1 cellular context compared by ENCODE assay signal in the genomic region with DNA sequence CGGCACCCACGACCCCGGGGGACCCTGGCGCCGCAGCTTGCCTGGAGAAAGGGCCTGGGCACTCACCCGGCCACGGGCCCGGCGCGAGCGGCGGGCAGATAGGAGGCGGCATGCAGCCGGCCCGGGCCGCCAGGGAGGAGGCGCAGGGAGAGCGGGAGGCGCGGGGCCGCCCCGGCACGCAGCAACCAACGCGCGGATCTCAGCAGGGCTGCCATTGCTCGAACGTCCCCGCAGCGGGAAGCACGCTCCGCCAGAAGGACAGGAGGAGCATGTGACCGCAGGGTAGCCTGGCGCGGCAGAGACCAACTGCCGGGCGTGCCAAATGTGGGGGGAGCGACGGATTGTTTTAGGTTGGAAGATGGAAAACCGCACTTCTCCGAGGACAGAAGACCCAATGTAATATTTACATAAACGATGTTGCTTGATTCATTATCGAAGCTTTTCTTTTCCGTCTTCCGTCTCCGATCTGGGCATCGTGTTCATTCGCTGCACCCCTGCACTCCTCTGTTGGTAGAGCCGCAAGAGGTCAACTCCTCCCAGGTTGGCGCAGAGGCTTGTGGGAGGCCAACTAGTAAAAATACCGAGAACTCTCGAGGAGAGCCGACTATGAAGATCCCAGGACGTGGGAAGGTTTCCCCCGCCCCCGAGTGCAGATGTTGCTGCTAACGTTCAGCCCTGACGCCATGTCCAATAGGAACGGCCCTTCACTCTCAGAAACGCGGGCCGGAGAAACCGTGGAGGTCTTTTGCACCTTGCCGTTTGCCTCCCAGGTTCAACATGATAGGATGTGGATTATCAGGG.
TF ChIP-seq lines count a peak whose summit lies in the region.

A gene (minus strand): TSS at position 257 of the 801 bp plus-strand sequence. CDS start 42 bp downstream, at position 215.

TF ChIP-seq in HepG2, 621 proteins besides CTCF, POLR2A, EP300 and RAD21 (continued from another document and continues in another):
- TF ChIP-seq, protein P1, sequence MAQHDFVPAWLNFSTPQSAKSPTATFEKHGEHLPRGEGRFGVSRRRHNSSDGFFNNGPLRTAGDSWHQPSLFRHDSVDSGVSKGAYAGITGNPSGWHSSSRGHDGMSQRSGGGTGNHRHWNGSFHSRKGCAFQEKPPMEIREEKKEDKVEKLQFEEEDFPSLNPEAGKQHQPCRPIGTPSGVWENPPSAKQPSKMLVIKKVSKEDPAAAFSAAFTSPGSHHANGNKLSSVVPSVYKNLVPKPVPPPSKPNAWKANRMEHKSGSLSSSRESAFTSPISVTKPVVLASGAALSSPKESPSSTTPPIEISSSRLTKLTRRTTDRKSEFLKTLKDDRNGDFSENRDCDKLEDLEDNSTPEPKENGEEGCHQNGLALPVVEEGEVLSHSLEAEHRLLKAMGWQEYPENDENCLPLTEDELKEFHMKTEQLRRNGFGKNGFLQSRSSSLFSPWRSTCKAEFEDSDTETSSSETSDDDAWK (CRISPR knock-in tag; IDR thresholded peaks at IDR 0.05): no peak
- no peak for TF ChIP-seq ZNF569 (CRISPR knock-in tag; IDR thresholded peaks at IDR 0.05; ENCODE audit: borderline replicate concordance)
- TF ChIP-seq, protein P2, sequence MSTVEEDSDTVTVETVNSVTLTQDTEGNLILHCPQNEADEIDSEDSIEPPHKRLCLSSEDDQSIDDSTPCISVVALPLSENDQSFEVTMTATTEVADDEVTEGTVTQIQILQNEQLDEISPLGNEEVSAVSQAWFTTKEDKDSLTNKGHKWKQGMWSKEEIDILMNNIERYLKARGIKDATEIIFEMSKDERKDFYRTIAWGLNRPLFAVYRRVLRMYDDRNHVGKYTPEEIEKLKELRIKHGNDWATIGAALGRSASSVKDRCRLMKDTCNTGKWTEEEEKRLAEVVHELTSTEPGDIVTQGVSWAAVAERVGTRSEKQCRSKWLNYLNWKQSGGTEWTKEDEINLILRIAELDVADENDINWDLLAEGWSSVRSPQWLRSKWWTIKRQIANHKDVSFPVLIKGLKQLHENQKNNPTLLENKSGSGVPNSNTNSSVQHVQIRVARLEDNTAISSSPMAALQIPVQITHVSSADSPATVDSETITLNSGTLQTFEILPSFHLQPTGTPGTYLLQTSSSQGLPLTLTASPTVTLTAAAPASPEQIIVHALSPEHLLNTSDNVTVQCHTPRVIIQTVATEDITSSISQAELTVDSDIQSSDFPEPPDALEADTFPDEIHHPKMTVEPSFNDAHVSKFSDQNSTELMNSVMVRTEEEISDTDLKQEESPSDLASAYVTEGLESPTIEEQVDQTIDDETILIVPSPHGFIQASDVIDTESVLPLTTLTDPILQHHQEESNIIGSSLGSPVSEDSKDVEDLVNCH (CRISPR knock-in tag; IDR thresholded peaks at IDR 0.05): no peak
- TF ChIP-seq, protein P3, sequence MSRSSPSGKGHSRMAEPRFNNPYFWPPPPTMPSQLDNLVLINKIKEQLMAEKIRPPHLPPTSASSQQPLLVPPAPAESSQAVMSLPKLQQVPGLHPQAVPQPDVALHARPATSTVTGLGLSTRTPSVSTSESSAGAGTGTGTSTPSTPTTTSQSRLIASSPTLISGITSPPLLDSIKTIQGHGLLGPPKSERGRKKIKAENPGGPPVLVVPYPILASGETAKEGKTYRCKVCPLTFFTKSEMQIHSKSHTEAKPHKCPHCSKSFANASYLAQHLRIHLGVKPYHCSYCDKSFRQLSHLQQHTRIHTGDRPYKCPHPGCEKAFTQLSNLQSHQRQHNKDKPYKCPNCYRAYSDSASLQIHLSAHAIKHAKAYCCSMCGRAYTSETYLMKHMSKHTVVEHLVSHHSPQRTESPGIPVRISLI (CRISPR knock-in tag; IDR thresholded peaks at IDR 0.05; ENCODE audit: borderline replicate concordance): no peak
- TF ChIP-seq, protein P4, sequence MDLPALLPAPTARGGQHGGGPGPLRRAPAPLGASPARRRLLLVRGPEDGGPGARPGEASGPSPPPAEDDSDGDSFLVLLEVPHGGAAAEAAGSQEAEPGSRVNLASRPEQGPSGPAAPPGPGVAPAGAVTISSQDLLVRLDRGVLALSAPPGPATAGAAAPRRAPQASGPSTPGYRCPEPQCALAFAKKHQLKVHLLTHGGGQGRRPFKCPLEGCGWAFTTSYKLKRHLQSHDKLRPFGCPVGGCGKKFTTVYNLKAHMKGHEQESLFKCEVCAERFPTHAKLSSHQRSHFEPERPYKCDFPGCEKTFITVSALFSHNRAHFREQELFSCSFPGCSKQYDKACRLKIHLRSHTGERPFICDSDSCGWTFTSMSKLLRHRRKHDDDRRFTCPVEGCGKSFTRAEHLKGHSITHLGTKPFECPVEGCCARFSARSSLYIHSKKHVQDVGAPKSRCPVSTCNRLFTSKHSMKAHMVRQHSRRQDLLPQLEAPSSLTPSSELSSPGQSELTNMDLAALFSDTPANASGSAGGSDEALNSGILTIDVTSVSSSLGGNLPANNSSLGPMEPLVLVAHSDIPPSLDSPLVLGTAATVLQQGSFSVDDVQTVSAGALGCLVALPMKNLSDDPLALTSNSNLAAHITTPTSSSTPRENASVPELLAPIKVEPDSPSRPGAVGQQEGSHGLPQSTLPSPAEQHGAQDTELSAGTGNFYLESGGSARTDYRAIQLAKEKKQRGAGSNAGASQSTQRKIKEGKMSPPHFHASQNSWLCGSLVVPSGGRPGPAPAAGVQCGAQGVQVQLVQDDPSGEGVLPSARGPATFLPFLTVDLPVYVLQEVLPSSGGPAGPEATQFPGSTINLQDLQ (CRISPR knock-in tag; IDR thresholded peaks at IDR 0.05): no peak
- peak; percentile 23 for TF ChIP-seq RBM39 (IDR thresholded peaks at IDR 0.05; ENCODE audit: low read depth, low read length, poor library complexity, severe bottlenecking)
- 0 out of 2 replicates have a peak, but pooled peaks have one; percentile 30 for TF ChIP-seq IRX3 (CRISPR knock-in tag; IDR thresholded peaks at IDR 0.05; ENCODE audit: borderline replicate concordance, low read depth)
- TF ChIP-seq ZNF260 (CRISPR knock-in tag; IDR thresholded peaks at IDR 0.05; ENCODE audit: borderline replicate concordance, low read depth): no peak
- TF ChIP-seq, protein P5, sequence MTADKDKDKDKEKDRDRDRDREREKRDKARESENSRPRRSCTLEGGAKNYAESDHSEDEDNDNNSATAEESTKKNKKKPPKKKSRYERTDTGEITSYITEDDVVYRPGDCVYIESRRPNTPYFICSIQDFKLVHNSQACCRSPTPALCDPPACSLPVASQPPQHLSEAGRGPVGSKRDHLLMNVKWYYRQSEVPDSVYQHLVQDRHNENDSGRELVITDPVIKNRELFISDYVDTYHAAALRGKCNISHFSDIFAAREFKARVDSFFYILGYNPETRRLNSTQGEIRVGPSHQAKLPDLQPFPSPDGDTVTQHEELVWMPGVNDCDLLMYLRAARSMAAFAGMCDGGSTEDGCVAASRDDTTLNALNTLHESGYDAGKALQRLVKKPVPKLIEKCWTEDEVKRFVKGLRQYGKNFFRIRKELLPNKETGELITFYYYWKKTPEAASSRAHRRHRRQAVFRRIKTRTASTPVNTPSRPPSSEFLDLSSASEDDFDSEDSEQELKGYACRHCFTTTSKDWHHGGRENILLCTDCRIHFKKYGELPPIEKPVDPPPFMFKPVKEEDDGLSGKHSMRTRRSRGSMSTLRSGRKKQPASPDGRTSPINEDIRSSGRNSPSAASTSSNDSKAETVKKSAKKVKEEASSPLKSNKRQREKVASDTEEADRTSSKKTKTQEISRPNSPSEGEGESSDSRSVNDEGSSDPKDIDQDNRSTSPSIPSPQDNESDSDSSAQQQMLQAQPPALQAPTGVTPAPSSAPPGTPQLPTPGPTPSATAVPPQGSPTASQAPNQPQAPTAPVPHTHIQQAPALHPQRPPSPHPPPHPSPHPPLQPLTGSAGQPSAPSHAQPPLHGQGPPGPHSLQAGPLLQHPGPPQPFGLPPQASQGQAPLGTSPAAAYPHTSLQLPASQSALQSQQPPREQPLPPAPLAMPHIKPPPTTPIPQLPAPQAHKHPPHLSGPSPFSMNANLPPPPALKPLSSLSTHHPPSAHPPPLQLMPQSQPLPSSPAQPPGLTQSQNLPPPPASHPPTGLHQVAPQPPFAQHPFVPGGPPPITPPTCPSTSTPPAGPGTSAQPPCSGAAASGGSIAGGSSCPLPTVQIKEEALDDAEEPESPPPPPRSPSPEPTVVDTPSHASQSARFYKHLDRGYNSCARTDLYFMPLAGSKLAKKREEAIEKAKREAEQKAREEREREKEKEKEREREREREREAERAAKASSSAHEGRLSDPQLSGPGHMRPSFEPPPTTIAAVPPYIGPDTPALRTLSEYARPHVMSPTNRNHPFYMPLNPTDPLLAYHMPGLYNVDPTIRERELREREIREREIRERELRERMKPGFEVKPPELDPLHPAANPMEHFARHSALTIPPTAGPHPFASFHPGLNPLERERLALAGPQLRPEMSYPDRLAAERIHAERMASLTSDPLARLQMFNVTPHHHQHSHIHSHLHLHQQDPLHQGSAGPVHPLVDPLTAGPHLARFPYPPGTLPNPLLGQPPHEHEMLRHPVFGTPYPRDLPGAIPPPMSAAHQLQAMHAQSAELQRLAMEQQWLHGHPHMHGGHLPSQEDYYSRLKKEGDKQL (CRISPR knock-in tag; IDR thresholded peaks at IDR 0.05; ENCODE audit: low read depth): no peak
- no peak for TF ChIP-seq ZFP36 (IDR thresholded peaks at IDR 0.05; ENCODE audit: borderline replicate concordance, low read depth, low read length, partially characterized antibody)
- TF ChIP-seq, protein P6, sequence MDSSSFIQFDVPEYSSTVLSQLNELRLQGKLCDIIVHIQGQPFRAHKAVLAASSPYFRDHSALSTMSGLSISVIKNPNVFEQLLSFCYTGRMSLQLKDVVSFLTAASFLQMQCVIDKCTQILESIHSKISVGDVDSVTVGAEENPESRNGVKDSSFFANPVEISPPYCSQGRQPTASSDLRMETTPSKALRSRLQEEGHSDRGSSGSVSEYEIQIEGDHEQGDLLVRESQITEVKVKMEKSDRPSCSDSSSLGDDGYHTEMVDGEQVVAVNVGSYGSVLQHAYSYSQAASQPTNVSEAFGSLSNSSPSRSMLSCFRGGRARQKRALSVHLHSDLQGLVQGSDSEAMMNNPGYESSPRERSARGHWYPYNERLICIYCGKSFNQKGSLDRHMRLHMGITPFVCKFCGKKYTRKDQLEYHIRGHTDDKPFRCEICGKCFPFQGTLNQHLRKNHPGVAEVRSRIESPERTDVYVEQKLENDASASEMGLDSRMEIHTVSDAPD (CRISPR knock-in tag; IDR thresholded peaks at IDR 0.05): no peak
- TF ChIP-seq, protein P7, sequence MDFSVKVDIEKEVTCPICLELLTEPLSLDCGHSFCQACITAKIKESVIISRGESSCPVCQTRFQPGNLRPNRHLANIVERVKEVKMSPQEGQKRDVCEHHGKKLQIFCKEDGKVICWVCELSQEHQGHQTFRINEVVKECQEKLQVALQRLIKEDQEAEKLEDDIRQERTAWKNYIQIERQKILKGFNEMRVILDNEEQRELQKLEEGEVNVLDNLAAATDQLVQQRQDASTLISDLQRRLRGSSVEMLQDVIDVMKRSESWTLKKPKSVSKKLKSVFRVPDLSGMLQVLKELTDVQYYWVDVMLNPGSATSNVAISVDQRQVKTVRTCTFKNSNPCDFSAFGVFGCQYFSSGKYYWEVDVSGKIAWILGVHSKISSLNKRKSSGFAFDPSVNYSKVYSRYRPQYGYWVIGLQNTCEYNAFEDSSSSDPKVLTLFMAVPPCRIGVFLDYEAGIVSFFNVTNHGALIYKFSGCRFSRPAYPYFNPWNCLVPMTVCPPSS (IDR thresholded peaks at IDR 0.05): no peak
- no peak for TF ChIP-seq PHF5A (CRISPR knock-in tag; IDR thresholded peaks at IDR 0.05; ENCODE audit: low read depth, unreplicated experiment)
- TF ChIP-seq, protein P8, sequence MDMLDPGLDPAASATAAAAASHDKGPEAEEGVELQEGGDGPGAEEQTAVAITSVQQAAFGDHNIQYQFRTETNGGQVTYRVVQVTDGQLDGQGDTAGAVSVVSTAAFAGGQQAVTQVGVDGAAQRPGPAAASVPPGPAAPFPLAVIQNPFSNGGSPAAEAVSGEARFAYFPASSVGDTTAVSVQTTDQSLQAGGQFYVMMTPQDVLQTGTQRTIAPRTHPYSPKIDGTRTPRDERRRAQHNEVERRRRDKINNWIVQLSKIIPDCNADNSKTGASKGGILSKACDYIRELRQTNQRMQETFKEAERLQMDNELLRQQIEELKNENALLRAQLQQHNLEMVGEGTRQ (IDR thresholded peaks at IDR 0.05; ENCODE audit: low read depth, low read length): peak; percentile 88
- TF ChIP-seq, protein P8 (CRISPR knock-in tag; IDR thresholded peaks at IDR 0.05; ENCODE audit: borderline replicate concordance): peak; percentile 93; the same call in 1 of the 2 replicates
- TF ChIP-seq, protein P9, sequence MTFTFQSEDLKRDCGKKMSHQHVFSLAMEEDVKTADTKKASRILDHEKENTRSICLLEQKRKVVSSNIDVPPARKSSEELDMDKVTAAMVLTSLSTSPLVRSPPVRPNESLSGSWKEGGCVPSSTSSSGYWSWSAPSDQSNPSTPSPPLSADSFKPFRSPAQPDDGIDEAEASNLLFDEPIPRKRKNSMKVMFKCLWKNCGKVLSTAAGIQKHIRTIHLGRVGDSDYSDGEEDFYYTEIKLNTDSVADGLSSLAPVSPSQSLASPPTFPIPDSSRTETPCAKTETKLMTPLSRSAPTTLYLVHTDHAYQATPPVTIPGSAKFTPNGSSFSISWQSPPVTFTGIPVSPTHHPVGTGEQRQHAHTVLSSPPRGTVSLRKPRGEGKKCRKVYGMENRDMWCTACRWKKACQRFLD (CRISPR knock-in tag; IDR thresholded peaks at IDR 0.05; ENCODE audit: borderline replicate concordance): no peak
- no peak for TF ChIP-seq SNAPC2 (CRISPR knock-in tag; IDR thresholded peaks at IDR 0.05)
- no peak for TF ChIP-seq ZNF296 (CRISPR knock-in tag; conservative IDR thresholded peaks at IDR 0.05)
- TF ChIP-seq, protein P10, sequence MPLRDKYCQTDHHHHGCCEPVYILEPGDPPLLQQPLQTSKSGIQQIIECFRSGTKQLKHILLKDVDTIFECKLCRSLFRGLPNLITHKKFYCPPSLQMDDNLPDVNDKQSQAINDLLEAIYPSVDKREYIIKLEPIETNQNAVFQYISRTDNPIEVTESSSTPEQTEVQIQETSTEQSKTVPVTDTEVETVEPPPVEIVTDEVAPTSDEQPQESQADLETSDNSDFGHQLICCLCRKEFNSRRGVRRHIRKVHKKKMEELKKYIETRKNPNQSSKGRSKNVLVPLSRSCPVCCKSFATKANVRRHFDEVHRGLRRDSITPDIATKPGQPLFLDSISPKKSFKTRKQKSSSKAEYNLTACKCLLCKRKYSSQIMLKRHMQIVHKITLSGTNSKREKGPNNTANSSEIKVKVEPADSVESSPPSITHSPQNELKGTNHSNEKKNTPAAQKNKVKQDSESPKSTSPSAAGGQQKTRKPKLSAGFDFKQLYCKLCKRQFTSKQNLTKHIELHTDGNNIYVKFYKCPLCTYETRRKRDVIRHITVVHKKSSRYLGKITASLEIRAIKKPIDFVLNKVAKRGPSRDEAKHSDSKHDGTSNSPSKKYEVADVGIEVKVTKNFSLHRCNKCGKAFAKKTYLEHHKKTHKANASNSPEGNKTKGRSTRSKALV (CRISPR knock-in tag; IDR thresholded peaks at IDR 0.05): no peak
- no peak for TF ChIP-seq MBNL3 (CRISPR knock-in tag; conservative IDR thresholded peaks at IDR 0.05)
